1 cellular context compared by ENCODE assay signal in genomic region chr11:116379185-116379828, GRCh38.
A peak's percentile ranks its signal among the peaks of the same experiment; 100 is the strongest.
TF ChIP-seq lines count a peak whose summit lies in the region.

No MANE protein-coding gene starts in this region.

TF ChIP-seq in K562, 482 proteins besides CTCF, POLR2A, EP300 and RAD21 (continued from another document):
- TF ChIP-seq AFF1 (IDR thresholded peaks at IDR 0.05; ENCODE audit: low read depth in 1 of 2, partially characterized antibody in 2 of 2), result peak in 1 of 2 experiments; percentile 61
- TF ChIP-seq EHMT2 (IDR thresholded peaks at IDR 0.05), result peak; percentile 87; the same call in 1 of the 2 replicates
- peak; percentile 69 for TF ChIP-seq NFIC (IDR thresholded peaks at IDR 0.05)
- peak; percentile 86 for TF ChIP-seq MIER1 (IDR thresholded peaks at IDR 0.05; ENCODE audit: low read depth)
- TF ChIP-seq PRMT5 (CRISPR knock-in tag; IDR thresholded peaks at IDR 0.05), result no peak
- 0 out of 2 replicates have a peak, but pooled peaks have one; percentile 11 for TF ChIP-seq CXXC5 (CRISPR knock-in tag; IDR thresholded peaks at IDR 0.05)
- no peak for TF ChIP-seq NBN (IDR thresholded peaks at IDR 0.05; ENCODE audit: low read depth)
